In the genomic region with DNA sequence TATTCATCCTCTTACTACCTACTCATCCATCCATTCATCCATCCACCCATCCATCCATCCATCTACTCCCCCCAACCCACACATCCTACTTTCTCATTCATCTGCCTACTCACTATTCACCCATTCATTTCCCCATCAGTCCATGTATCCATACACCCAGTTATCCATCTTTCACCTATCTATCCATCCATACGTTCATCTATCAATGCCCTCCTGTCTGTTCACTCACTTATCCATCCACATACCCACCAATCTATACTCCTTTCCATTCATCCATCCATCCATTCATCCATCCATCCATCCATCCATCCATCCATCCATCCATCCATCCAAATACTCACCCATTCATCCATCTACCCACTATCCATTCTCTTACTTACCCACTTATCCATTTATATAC, we compare ENCODE assay signal across 2 cellular contexts.
TF ChIP-seq lines count a peak whose summit lies in the region.

No MANE protein-coding gene starts in this region.

TF ChIP-seq in IMR-90, 13 proteins besides CTCF, POLR2A, EP300 and RAD21:
- no peak for TF ChIP-seq MAZ (IDR thresholded peaks at IDR 0.05; ENCODE audit: borderline replicate concordance, low read depth, low read length)
- TF ChIP-seq RCOR1 (IDR thresholded peaks at IDR 0.05; ENCODE audit: insufficient replicate concordance, low read length): no peak
- no peak for TF ChIP-seq CEBPB (IDR thresholded peaks at IDR 0.05; ENCODE audit: low read depth, low read length)
- no peak for TF ChIP-seq NFE2L2 (IDR thresholded peaks at IDR 0.05; ENCODE audit: low read depth, low read length)
- TF ChIP-seq, protein P1, sequence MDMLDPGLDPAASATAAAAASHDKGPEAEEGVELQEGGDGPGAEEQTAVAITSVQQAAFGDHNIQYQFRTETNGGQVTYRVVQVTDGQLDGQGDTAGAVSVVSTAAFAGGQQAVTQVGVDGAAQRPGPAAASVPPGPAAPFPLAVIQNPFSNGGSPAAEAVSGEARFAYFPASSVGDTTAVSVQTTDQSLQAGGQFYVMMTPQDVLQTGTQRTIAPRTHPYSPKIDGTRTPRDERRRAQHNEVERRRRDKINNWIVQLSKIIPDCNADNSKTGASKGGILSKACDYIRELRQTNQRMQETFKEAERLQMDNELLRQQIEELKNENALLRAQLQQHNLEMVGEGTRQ (IDR thresholded peaks at IDR 0.05; ENCODE audit: low read depth, low read length): no peak

TF ChIP-seq in H1, 55 proteins besides CTCF, POLR2A, EP300 and RAD21:
- TF ChIP-seq FOSL1 (IDR thresholded peaks at IDR 0.05; ENCODE audit: insufficient read depth, low read depth, low read length) (no peak), GTF2F1 (IDR thresholded peaks at IDR 0.05; ENCODE audit: borderline replicate concordance, low read depth, low read length) (no peak), NRF1 (IDR thresholded peaks at IDR 0.05; ENCODE audit: low read depth, low read length) (no peak), TAF7 (optimal IDR thresholded peaks at IDR 0.05; ENCODE audit: borderline replicate concordance, low read depth, low read length) (no peak), CHD2 (IDR thresholded peaks at IDR 0.05; ENCODE audit: low read length) (no peak), MAFK (IDR thresholded peaks at IDR 0.05; ENCODE audit: low read depth, low read length) (no peak), POU5F1 (IDR thresholded peaks at IDR 0.05; ENCODE audit: low read depth, low read length) (no peak), JUND (IDR thresholded peaks at IDR 0.05; ENCODE audit: low read length) (no peak)
- TF ChIP-seq, protein P2, sequence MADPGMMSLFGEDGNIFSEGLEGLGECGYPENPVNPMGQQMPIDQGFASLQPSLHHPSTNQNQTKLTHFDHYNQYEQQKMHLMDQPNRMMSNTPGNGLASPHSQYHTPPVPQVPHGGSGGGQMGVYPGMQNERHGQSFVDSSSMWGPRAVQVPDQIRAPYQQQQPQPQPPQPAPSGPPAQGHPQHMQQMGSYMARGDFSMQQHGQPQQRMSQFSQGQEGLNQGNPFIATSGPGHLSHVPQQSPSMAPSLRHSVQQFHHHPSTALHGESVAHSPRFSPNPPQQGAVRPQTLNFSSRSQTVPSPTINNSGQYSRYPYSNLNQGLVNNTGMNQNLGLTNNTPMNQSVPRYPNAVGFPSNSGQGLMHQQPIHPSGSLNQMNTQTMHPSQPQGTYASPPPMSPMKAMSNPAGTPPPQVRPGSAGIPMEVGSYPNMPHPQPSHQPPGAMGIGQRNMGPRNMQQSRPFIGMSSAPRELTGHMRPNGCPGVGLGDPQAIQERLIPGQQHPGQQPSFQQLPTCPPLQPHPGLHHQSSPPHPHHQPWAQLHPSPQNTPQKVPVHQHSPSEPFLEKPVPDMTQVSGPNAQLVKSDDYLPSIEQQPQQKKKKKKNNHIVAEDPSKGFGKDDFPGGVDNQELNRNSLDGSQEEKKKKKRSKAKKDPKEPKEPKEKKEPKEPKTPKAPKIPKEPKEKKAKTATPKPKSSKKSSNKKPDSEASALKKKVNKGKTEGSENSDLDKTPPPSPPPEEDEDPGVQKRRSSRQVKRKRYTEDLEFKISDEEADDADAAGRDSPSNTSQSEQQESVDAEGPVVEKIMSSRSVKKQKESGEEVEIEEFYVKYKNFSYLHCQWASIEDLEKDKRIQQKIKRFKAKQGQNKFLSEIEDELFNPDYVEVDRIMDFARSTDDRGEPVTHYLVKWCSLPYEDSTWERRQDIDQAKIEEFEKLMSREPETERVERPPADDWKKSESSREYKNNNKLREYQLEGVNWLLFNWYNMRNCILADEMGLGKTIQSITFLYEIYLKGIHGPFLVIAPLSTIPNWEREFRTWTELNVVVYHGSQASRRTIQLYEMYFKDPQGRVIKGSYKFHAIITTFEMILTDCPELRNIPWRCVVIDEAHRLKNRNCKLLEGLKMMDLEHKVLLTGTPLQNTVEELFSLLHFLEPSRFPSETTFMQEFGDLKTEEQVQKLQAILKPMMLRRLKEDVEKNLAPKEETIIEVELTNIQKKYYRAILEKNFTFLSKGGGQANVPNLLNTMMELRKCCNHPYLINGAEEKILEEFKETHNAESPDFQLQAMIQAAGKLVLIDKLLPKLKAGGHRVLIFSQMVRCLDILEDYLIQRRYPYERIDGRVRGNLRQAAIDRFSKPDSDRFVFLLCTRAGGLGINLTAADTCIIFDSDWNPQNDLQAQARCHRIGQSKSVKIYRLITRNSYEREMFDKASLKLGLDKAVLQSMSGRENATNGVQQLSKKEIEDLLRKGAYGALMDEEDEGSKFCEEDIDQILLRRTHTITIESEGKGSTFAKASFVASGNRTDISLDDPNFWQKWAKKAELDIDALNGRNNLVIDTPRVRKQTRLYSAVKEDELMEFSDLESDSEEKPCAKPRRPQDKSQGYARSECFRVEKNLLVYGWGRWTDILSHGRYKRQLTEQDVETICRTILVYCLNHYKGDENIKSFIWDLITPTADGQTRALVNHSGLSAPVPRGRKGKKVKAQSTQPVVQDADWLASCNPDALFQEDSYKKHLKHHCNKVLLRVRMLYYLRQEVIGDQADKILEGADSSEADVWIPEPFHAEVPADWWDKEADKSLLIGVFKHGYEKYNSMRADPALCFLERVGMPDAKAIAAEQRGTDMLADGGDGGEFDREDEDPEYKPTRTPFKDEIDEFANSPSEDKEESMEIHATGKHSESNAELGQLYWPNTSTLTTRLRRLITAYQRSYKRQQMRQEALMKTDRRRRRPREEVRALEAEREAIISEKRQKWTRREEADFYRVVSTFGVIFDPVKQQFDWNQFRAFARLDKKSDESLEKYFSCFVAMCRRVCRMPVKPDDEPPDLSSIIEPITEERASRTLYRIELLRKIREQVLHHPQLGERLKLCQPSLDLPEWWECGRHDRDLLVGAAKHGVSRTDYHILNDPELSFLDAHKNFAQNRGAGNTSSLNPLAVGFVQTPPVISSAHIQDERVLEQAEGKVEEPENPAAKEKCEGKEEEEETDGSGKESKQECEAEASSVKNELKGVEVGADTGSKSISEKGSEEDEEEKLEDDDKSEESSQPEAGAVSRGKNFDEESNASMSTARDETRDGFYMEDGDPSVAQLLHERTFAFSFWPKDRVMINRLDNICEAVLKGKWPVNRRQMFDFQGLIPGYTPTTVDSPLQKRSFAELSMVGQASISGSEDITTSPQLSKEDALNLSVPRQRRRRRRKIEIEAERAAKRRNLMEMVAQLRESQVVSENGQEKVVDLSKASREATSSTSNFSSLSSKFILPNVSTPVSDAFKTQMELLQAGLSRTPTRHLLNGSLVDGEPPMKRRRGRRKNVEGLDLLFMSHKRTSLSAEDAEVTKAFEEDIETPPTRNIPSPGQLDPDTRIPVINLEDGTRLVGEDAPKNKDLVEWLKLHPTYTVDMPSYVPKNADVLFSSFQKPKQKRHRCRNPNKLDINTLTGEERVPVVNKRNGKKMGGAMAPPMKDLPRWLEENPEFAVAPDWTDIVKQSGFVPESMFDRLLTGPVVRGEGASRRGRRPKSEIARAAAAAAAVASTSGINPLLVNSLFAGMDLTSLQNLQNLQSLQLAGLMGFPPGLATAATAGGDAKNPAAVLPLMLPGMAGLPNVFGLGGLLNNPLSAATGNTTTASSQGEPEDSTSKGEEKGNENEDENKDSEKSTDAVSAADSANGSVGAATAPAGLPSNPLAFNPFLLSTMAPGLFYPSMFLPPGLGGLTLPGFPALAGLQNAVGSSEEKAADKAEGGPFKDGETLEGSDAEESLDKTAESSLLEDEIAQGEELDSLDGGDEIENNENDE (IDR thresholded peaks at IDR 0.05; ENCODE audit: insufficient replicate concordance, low read length): no peak
- TF ChIP-seq, protein P3, sequence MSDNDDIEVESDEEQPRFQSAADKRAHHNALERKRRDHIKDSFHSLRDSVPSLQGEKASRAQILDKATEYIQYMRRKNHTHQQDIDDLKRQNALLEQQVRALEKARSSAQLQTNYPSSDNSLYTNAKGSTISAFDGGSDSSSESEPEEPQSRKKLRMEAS (IDR thresholded peaks at IDR 0.05): no peak
